Comparison of ENCODE assay signal across 26 cellular contexts in the genomic region with DNA sequence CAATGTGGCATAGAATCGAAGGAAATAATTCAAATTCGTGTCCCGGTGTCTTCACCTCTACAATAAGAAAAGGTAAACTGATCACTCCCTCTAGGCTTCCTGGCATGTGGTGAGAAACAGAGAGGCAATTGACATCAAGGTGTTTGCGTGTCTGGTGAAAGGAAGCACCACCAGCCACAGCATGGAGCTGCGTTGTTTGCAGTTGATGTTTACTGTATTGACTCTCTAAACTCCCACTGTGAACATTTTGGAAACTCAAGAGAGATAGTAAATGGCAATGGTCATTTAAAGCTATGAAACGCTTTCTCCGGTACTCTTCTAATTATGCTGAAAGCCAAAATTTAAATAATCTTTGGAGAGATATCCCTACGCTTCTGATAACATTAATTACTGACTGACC.
"Had no signal": no experiment of that assay in that cellular context is flagged by ENCODE, and none has a peak within 500 bp of the region (broad histone marks: within the 10 kb centered on the region; RNA-seq: fewer than 3 reads in every experiment).

No MANE protein-coding gene starts in this region.

- FAIRE-seq: endometrium, frontal cortex, keratinocyte, urothelium cell line had no signal

- H3K27me3 Mint-ChIP-seq: effector memory CD8-positive, alpha-beta T cell; progenitor cell of endocrine pancreas had no signal

- H3K4me3 ChIP-seq: lung, mucosa of descending colon, neural progenitor cell, right atrium auricular region, thoracic aorta, tibial nerve, upper lobe of left lung had no signal

- H3K9me3 ChIP-seq: mucosa of descending colon, right atrium auricular region, thoracic aorta, tibial nerve, upper lobe of left lung had no signal

- ATAC-seq: effector memory CD8-positive, alpha-beta T cell; mucosa of descending colon; naive thymus-derived CD4-positive, alpha-beta T cell; sciatic nerve; stimulated activated effector memory CD8-positive, alpha-beta T cell treated with anti-CD3 and anti-CD28 coated beads, Interleukin-12 subunit alpha, Interleukin-12 subunit beta, amount 100 ng/mL, for 72 hours had no signal

- H3K27me3 ChIP-seq: neural progenitor cell, right atrium auricular region, tibial nerve, upper lobe of left lung had no signal

- H3K36me3 ChIP-seq: neural progenitor cell, right atrium auricular region, thoracic aorta, tibial nerve, upper lobe of left lung had no signal

- H3K27ac ChIP-seq: neural progenitor cell, parathyroid adenoma, right atrium auricular region, thoracic aorta, tibial nerve, upper lobe of left lung had no signal

- H3K9ac ChIP-seq: neural progenitor cell, parathyroid adenoma had no signal

- H3K27ac Mint-ChIP-seq: effector memory CD8-positive, alpha-beta T cell; mesothelial cell of epicardium; naive thymus-derived CD4-positive, alpha-beta T cell; neural progenitor cell; progenitor cell of endocrine pancreas; stimulated activated effector memory CD8-positive, alpha-beta T cell treated with anti-CD3 and anti-CD28 coated beads, Interleukin-12 subunit alpha, Interleukin-12 subunit beta, amount 100 ng/mL, for 72 hours; stimulated activated naive CD8-positive, alpha-beta T cell treated with anti-CD3 and anti-CD28 coated beads, Interleukin-15, Interleukin-2, amounts not matched to agents 100 ng/mL and 50 ng/mL, for 24 hours had no signal

- H2AFZ ChIP-seq: neural progenitor cell, parathyroid adenoma had no signal

- DNase-seq: cortex of kidney; effector memory CD8-positive, alpha-beta T cell; erythroblast; head of caudate nucleus; mesenchymal stem cell; mucosa of descending colon; naive thymus-derived CD4-positive, alpha-beta T cell; stimulated activated CD4-positive, alpha-beta T cell treated with anti-CD3 and anti-CD28 coated beads, Interleukin-2, amount 100 ng/mL, for 24 hours; stimulated activated CD4-positive, alpha-beta T cell treated with anti-CD3 and anti-CD28 coated beads, Interleukin-4, amount 100 ng/mL, for 24 hours; upper lobe of left lung had no signal

- H3K4me2 ChIP-seq: neural progenitor cell had no signal

- H3K4me3 Mint-ChIP-seq: effector memory CD8-positive, alpha-beta T cell; mesothelial cell of epicardium; naive thymus-derived CD4-positive, alpha-beta T cell; nephron; neural progenitor cell; stimulated activated effector memory CD8-positive, alpha-beta T cell treated with anti-CD3 and anti-CD28 coated beads, Interleukin-12 subunit alpha, Interleukin-12 subunit beta, amount 100 ng/mL, for 72 hours; stimulated activated naive CD8-positive, alpha-beta T cell treated with anti-CD3 and anti-CD28 coated beads, Interleukin-15, Interleukin-2, amounts not matched to agents 100 ng/mL and 50 ng/mL, for 24 hours had no signal

- H3K9me3 Mint-ChIP-seq: nephron; neural progenitor cell; stimulated activated effector memory CD8-positive, alpha-beta T cell treated with anti-CD3 and anti-CD28 coated beads, Interleukin-12 subunit alpha, Interleukin-12 subunit beta, amount 100 ng/mL, for 72 hours had no signal
